Comparison of ENCODE assay signal across 8 cellular contexts in genomic region chr1:169711469-169712308, GRCh38. TPM values are rescaled to one million over a fixed set of nuclear protein-coding genes. Genes with fewer than 3 reads are reported as not detected.
DNase-seq lines count a peak whose midpoint lies in the region; ATAC-seq, FAIRE-seq and TF ChIP-seq lines count a peak whose summit lies in the region.

TSS of gene SELL (minus strand) at chr1:169711620. CDS start at chr1:169711498, 122 bp downstream.

- H3K79me2 ChIP-seq in HepG2 (ENCODE audit: insufficient read depth, low read length): no peaks in the 10 kb centered on the region

- WGBS in HepG2 (ENCODE audit: low lambda C conversion rate): 2% methylated on average over 6 of the region's 6 CpGs

- in situ Hi-C loops in HepG2 (cut with HindIII; ENCODE audit: extremely low pct_ligation_motif_present, low pct_unique_long_range_greater_than_20kb): no loop called here

- H3K36me3 ChIP-seq in BJ (ENCODE audit: control insufficient read depth, insufficient read depth, low read length) (no peaks in the 10 kb centered on the region), HepG2 (replicated peaks in 1 of 2; ENCODE audit: control insufficient read depth in 1 of 2, insufficient read depth in 2 of 2, low read length in 2 of 2) (no peaks in the 10 kb centered on the region)

- no peak for TF ChIP-seq POLR2A in HepG2 (IDR thresholded peaks at IDR 0.05; ENCODE audit: insufficient read depth in 1 of 2, low read depth in 2 of 2, low read length in 2 of 2)

- H3K27me3 ChIP-seq in BJ (ENCODE audit: control insufficient read depth, insufficient read depth, low read length) (no peaks in the 10 kb centered on the region), HepG2 (ENCODE audit: control insufficient read depth in 1 of 2, insufficient read depth in 2 of 2, low read length in 2 of 2) (no peaks in the 10 kb centered on the region; a peak in 1 of 5 replicates)

- TF ChIP-seq RAD21 in HepG2 (CRISPR knock-in tag; IDR thresholded peaks at IDR 0.05): peak; percentile 58

- TF ChIP-seq EP300 in HepG2 (IDR thresholded peaks at IDR 0.05; ENCODE audit: low read depth in 2 of 2, low read length in 2 of 2) (no peak), HepG2 (CRISPR knock-in tag; IDR thresholded peaks at IDR 0.05; ENCODE audit: borderline replicate concordance) (no peak)

- peaks cover 10% of the 10 kb centered on the region for H3K4me1 ChIP-seq in HepG2 (ENCODE audit: insufficient read depth, low read length)

- H3K9me3 ChIP-seq in HepG2 (ENCODE audit: low read length): no peaks in the 10 kb centered on the region

- POLR2A ChIA-PET in BJ (lab: Charles Lee) (no interaction called here), HepG2 (lab: Yijun Ruan, JAX) (interaction anchor here (0.6 kb wide), 1 partner anchor 126 kb away, joined by 3 read pairs; the partner anchor contains the start of gene F5)

- H4K20me1 ChIP-seq in HepG2 (ENCODE audit: insufficient read depth, low read length): no peaks in the 10 kb centered on the region

- DNase-seq in BJ (ENCODE audit: low read depth): peak; percentile 3
- DNase-seq in NCI-H345 (lab: John Stamatoyannopoulos, UW): peak; percentile 34
- DNase-seq in activated CD4-positive, CD25-positive, alpha-beta regulatory T cell (lab: John Stamatoyannopoulos, UW): peak; percentile 29 to 66 (median 57)
- no peak for DNase-seq in coronary artery (ENCODE audit: low spot score)
- DNase-seq in HepG2 (ENCODE audit: low spot score): peak; percentile 71
- DNase-seq in stimulated activated CD4-positive, alpha-beta T cell treated with anti-CD3 and anti-CD28 coated beads, Interleukin-4, amount 100 ng/mL, for 4 hours: peak; percentile 51 to 77

- BruUV-seq in HepG2 (replicated peaks; lab: Mats Ljungman, UMichigan): no TSS peak

- H3K27ac ChIP-seq in coronary artery (no peak within 1 kb of the TSS), HepG2 (ENCODE audit: extremely low read length, insufficient read depth, low read length) (no peak within 1 kb of the TSS)

- ATAC-seq in GM18907 (IDR thresholded peaks at IDR 0.05; ENCODE audit: unreplicated experiment) (peak; percentile 82), HG03108 (IDR thresholded peaks at IDR 0.05; ENCODE audit: unreplicated experiment) (peak; percentile 76), HepG2 (peak; percentile 99)

- no peak within 1 kb of the TSS for H3K9ac ChIP-seq in HepG2 (ENCODE audit: insufficient read depth, low read depth, low read length)

- peak within 1 kb of the TSS; percentile 88 for H3K4me2 ChIP-seq in HepG2 (ENCODE audit: low read depth, low read length)

- peak within 1 kb of the TSS; percentile 99 for H2AFZ ChIP-seq in HepG2 (ENCODE audit: low read length)

- peak; percentile 91 for TF ChIP-seq CTCF in BJ (IDR thresholded peaks at IDR 0.05; ENCODE audit: insufficient read depth, low read depth, low read length)
- TF ChIP-seq CTCF in coronary artery (IDR thresholded peaks at IDR 0.05): peak; percentile 30
- TF ChIP-seq CTCF in HepG2 (CRISPR knock-in tag; IDR thresholded peaks at IDR 0.05): peak; percentile 80

- H3K4me3 ChIP-seq in BJ (ENCODE audit: low read depth, low read length): no peak within 1 kb of the TSS
- peak within 1 kb of the TSS; percentile 49 for H3K4me3 ChIP-seq in coronary artery
- peak within 1 kb of the TSS; percentile 23 to 43 (median 39); a peak in 4 of 6 replicates for H3K4me3 ChIP-seq in HepG2 (replicated peaks in 1 of 3; ENCODE audit: insufficient read depth in 1 of 3, low read depth in 2 of 3, low read length in 3 of 3)

- intact Hi-C loops in HepG2 (cut with micrococcal nuclease; ENCODE audit: unreplicated experiment): loop anchor here (1.0 to 5.0 kb wide), 3 partner anchors 81 to 161 kb away; partner anchors contain the start of gene METTL18

- CTCF ChIA-PET in BJ (lab: Yijun Ruan, JAX): interaction anchor here (0.6 to 2.2 kb wide), 16 partner anchors 9 to 240 kb away, joined by 3 to 9 read pairs (median 4); partner anchors contain the start of gene SELE
- CTCF ChIA-PET in HepG2 (lab: Yijun Ruan, JAX; ENCODE audit: low intra/inter-chr PET ratio, low total read pairs): interaction anchor here (1.0 to 1.7 kb wide), 4 partner anchors 111 to 161 kb away, joined by 6 to 15 read pairs (median 6); partner anchors contain the start of gene F5

- FAIRE-seq in HepG2 (lab: Jason Lieb, UNC): peak; percentile 89

TF ChIP-seq in HepG2, 621 proteins besides CTCF, POLR2A, EP300 and RAD21 (continues in another document):
- no peak for TF ChIP-seq ZNF121 (CRISPR knock-in tag; IDR thresholded peaks at IDR 0.05)
- peak; percentile 64; the same call in 1 of the 2 replicates for TF ChIP-seq ETV5 (CRISPR knock-in tag; IDR thresholded peaks at IDR 0.05; ENCODE audit: borderline replicate concordance)
- TF ChIP-seq TSC22D2 (CRISPR knock-in tag; IDR thresholded peaks at IDR 0.05; ENCODE audit: borderline replicate concordance): 0 out of 2 replicates have a peak, but pooled peaks have one; percentile 36
- no peak for TF ChIP-seq KDM5A (IDR thresholded peaks at IDR 0.05; ENCODE audit: borderline replicate concordance, low read length)
- TF ChIP-seq ZNF710 (CRISPR knock-in tag; IDR thresholded peaks at IDR 0.05; ENCODE audit: borderline replicate concordance): 0 out of 2 replicates have a peak, but pooled peaks have one; percentile 59
- TF ChIP-seq ZNF331 (CRISPR knock-in tag; IDR thresholded peaks at IDR 0.05): peak; percentile 22; the same call in 1 of the 2 replicates
- peak; percentile 21; the same call in 1 of the 2 replicates for TF ChIP-seq ARID5B (CRISPR knock-in tag; IDR thresholded peaks at IDR 0.05)

RNA-seq across cellular contexts. Expression of gene SELL, which starts in this region (rescaled TPM):
- polyA plus RNA-seq in BJ (2011; rRNA removed): 0.05 TPM in 1 of 2 replicates, not detected in the other
- polyA minus RNA-seq in BJ (2011; rRNA and poly(A)+ RNA removed): not detected in 2 replicates
- total RNA-seq in HepG2 (2016; rRNA removed; fragmentation: Illumina TruSeq; extraction: Trizol): 0.13 and 0.32 TPM in 2 replicates
- total RNA-seq in HepG2 (2016; cell fraction: cytosol; rRNA removed; fragmentation: Illumina TruSeq; extraction: Trizol; ENCODE audit: low read depth): not detected in 2 replicates
- total RNA-seq in HepG2 (2016; cell fraction: insoluble cytoplasmic fraction; rRNA removed; fragmentation: Illumina TruSeq; extraction: Trizol): 0.13 and 0.27 TPM in 2 replicates
- 0.17 TPM in 1 of 2 replicates, not detected in the other for total RNA-seq in HepG2 (2016; cell fraction: membrane; rRNA removed; fragmentation: Illumina TruSeq; extraction: Trizol)
- 0.71 TPM in 1 of 2 replicates, not detected in the other for total RNA-seq in HepG2 (2016; cell fraction: nucleus; rRNA removed; fragmentation: Illumina TruSeq; extraction: Trizol)
- 0.03 and 0.18 TPM in 2 replicates for polyA plus RNA-seq in HepG2 (2011; rRNA removed)
- polyA plus RNA-seq in HepG2 (2011; cell fraction: cytosol; rRNA removed): 0.04 and 0.11 TPM in 2 replicates
- polyA plus RNA-seq in HepG2 (2011; cell fraction: nucleus; rRNA removed): not detected in 2 replicates
- not detected in 2 replicates for polyA plus RNA-seq in HepG2 (2012)
- polyA plus RNA-seq in HepG2 (2016; cell fraction: cytosol; fragmentation: Illumina TruSeq; extraction: Trizol; ENCODE audit: low read depth): not detected in 2 replicates
- 0.24 TPM in 1 of 2 replicates, not detected in the other for polyA plus RNA-seq in HepG2 (2016; cell fraction: insoluble cytoplasmic fraction; fragmentation: Illumina TruSeq; extraction: Trizol; ENCODE audit: low read depth)
- 0.12 TPM in 1 of 2 replicates, not detected in the other for polyA plus RNA-seq in HepG2 (2016; cell fraction: membrane; fragmentation: Illumina TruSeq; extraction: Trizol; ENCODE audit: low read depth)
- polyA plus RNA-seq in HepG2 (2016; cell fraction: nucleus; fragmentation: Illumina TruSeq; extraction: Trizol; ENCODE audit: insufficient read depth, low read depth): not detected in 2 replicates
- not detected in 2 replicates for polyA minus RNA-seq in HepG2 (2011; rRNA and poly(A)+ RNA removed; ENCODE audit: low replicate concordance)
- polyA minus RNA-seq in HepG2 (2011; cell fraction: cytosol; rRNA and poly(A)+ RNA removed): not detected in 2 replicates
- polyA minus RNA-seq in HepG2 (2011; cell fraction: nucleus; rRNA and poly(A)+ RNA removed): not detected in 2 replicates

Comparison
In these comparisons a context has a peak if more than half of its experiments do, and no peak if none do; other contexts are left out.
1. Peak in DNase-seq in BJ; RNA of the gene not detected or under 1 TPM.
2. Peak in DNase-seq, ATAC-seq, H3K4me3 ChIP-seq and H3K4me2 ChIP-seq in HepG2; RNA of the gene not detected or under 1 TPM.
3. CTCF ChIP-seq: peak in every context shown above with its lines; median percentile 91 in BJ; 80 in HepG2; 30 in coronary artery.